ENCODE assay signal across 2 cellular contexts in the genomic region with DNA sequence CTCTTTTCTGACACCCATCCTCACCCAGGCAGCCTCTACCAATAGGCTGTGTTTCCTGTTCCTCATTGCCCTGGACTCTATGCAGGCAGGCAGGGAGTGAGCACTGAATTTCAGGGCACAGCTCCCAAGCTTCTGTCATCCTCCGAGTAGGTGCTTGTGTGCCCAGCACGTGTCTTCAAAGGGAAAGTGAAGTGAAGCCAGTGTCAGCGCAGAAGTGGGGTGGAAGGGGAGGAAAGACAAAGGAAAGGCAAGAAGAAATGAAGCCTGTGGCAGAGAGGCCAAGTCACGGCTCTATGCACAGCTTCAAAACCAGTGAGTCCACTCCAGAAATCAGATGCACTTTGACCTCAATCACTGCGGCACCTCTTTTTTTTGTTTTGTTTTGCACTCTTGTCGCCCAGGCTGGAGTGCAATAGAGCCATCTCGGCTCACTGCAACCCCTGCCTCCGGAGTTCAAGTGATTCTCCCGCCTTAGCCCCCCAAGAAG.
TF ChIP-seq lines count a peak whose summit lies in the region.

No MANE protein-coding gene starts in this region.

TF ChIP-seq in K562, 482 proteins besides CTCF, POLR2A, EP300 and RAD21:
- no peak for TF ChIP-seq NR2C1 (IDR thresholded peaks at IDR 0.05)
- 0 out of 2 replicates have a peak, but pooled peaks have one; percentile 9 for TF ChIP-seq NR2C1 (tag; IDR thresholded peaks at IDR 0.05)
- TF ChIP-seq KDM1A (IDR thresholded peaks at IDR 0.05), result peak in 1 of 2 experiments; percentile 53; a peak in 2 of 4 replicates
- TF ChIP-seq CBX8 (IDR thresholded peaks at IDR 0.05; ENCODE audit: borderline replicate concordance, extremely low read depth, low read depth, low read length, poor library complexity, severe bottlenecking), result no peak
- TF ChIP-seq ZNF609 (CRISPR knock-in tag; IDR thresholded peaks at IDR 0.05; ENCODE audit: borderline replicate concordance), result no peak
TF ChIP-seq in K562: peak in this region for 2.

TF ChIP-seq in HepG2, 621 proteins besides CTCF, POLR2A, EP300 and RAD21 (continues in another document):
- no peak for TF ChIP-seq KMT2A (CRISPR knock-in tag; IDR thresholded peaks at IDR 0.05)
- TF ChIP-seq ZNF446 (CRISPR knock-in tag; IDR thresholded peaks at IDR 0.05), result no peak
- TF ChIP-seq ZNF615 (CRISPR knock-in tag; IDR thresholded peaks at IDR 0.05; ENCODE audit: borderline replicate concordance), result no peak
- no peak for TF ChIP-seq DRAP1 (CRISPR knock-in tag; IDR thresholded peaks at IDR 0.05)
- peak; percentile 69; the same call in 1 of the 2 replicates for TF ChIP-seq ZNF441 (CRISPR knock-in tag; IDR thresholded peaks at IDR 0.05; ENCODE audit: borderline replicate concordance)
- TF ChIP-seq ZMYM3 (CRISPR knock-in tag; IDR thresholded peaks at IDR 0.05), result no peak; the same call in 1 of the 2 replicates
- no peak for TF ChIP-seq JUN (CRISPR knock-in tag; IDR thresholded peaks at IDR 0.05)
- TF ChIP-seq SRSF9 (IDR thresholded peaks at IDR 0.05; ENCODE audit: borderline replicate concordance, insufficient read depth, low read depth, low read length, poor library complexity, severe bottlenecking), result no peak
- TF ChIP-seq ZNF556 (CRISPR knock-in tag; IDR thresholded peaks at IDR 0.05; ENCODE audit: borderline replicate concordance), result no peak
- 0 out of 2 replicates have a peak, but pooled peaks have one; percentile 24 for TF ChIP-seq RFXAP (CRISPR knock-in tag; IDR thresholded peaks at IDR 0.05; ENCODE audit: borderline replicate concordance)
- no peak for TF ChIP-seq ZNF34 (CRISPR knock-in tag; IDR thresholded peaks at IDR 0.05; ENCODE audit: borderline replicate concordance)
- TF ChIP-seq NR2F2 (IDR thresholded peaks at IDR 0.05; ENCODE audit: borderline replicate concordance, low read depth), result 0 out of 2 replicates have a peak, but pooled peaks have one; percentile 50
- no peak for TF ChIP-seq SMAD1 (CRISPR knock-in tag; IDR thresholded peaks at IDR 0.05; ENCODE audit: borderline replicate concordance, low read depth)
- TF ChIP-seq ZNF235 (CRISPR knock-in tag; IDR thresholded peaks at IDR 0.05; ENCODE audit: borderline replicate concordance), result no peak
- no peak for TF ChIP-seq MEIS1 (CRISPR knock-in tag; IDR thresholded peaks at IDR 0.05; ENCODE audit: borderline replicate concordance)
- TF ChIP-seq PPARG (CRISPR knock-in tag; conservative IDR thresholded peaks at IDR 0.05), result peak; percentile 54; the same call in 1 of the 2 replicates
- TF ChIP-seq ZNF234 (CRISPR knock-in tag; conservative IDR thresholded peaks at IDR 0.05), result no peak
- peak; percentile 99 for TF ChIP-seq GFI1 (CRISPR knock-in tag; IDR thresholded peaks at IDR 0.05; ENCODE audit: borderline replicate concordance)
- no peak for TF ChIP-seq ZNF20 (CRISPR knock-in tag; IDR thresholded peaks at IDR 0.05)
- peak; percentile 62; the same call in 1 of the 2 replicates for TF ChIP-seq NR2C2 (CRISPR knock-in tag; IDR thresholded peaks at IDR 0.05; ENCODE audit: borderline replicate concordance)
- TF ChIP-seq ZNF563 (CRISPR knock-in tag; IDR thresholded peaks at IDR 0.05), result no peak
- TF ChIP-seq DZIP1 (CRISPR knock-in tag; IDR thresholded peaks at IDR 0.05), result 0 out of 2 replicates have a peak, but pooled peaks have one; percentile 38
- TF ChIP-seq ZBTB46 (CRISPR knock-in tag; IDR thresholded peaks at IDR 0.05; ENCODE audit: borderline replicate concordance), result no peak
- peak; percentile 66 for TF ChIP-seq NR2F6 (IDR thresholded peaks at IDR 0.05)
- TF ChIP-seq NR2F6 (CRISPR knock-in tag; IDR thresholded peaks at IDR 0.05), result peak; percentile 80
- TF ChIP-seq RFX1 (IDR thresholded peaks at IDR 0.05), result no peak
- TF ChIP-seq, protein P1, sequence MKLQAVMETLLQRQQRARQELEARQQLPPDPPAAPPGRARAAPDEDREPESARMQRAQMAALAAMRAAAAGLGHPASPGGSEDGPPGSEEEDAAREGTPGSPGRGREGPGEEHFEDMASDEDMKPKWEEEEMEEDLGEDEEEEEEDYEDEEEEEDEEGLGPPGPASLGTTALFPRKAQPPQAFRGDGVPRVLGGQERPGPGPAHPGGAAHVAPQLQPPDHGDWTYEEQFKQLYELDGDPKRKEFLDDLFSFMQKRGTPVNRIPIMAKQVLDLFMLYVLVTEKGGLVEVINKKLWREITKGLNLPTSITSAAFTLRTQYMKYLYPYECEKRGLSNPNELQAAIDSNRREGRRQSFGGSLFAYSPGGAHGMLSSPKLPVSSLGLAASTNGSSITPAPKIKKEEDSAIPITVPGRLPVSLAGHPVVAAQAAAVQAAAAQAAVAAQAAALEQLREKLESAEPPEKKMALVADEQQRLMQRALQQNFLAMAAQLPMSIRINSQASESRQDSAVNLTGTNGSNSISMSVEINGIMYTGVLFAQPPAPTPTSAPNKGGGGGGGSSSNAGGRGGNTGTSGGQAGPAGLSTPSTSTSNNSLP (IDR thresholded peaks at IDR 0.05; ENCODE audit: low read depth, low read length), result no peak
- no peak; the same call in 1 of the 2 replicates for TF ChIP-seq RARA (CRISPR knock-in tag; IDR thresholded peaks at IDR 0.05)
- TF ChIP-seq SNAPC5 (CRISPR knock-in tag; IDR thresholded peaks at IDR 0.05; ENCODE audit: borderline replicate concordance), result no peak
- no peak for TF ChIP-seq HNRNPH1 (optimal IDR thresholded peaks at IDR 0.05; ENCODE audit: low read depth, low read length)
- no peak for TF ChIP-seq ZNF567 (CRISPR knock-in tag; IDR thresholded peaks at IDR 0.05; ENCODE audit: borderline replicate concordance)
- no peak for TF ChIP-seq SMAD3 (CRISPR knock-in tag; IDR thresholded peaks at IDR 0.05)
- 0 out of 2 replicates have a peak, but pooled peaks have one; percentile 11 for TF ChIP-seq TCF7 (IDR thresholded peaks at IDR 0.05; ENCODE audit: low read depth)
- no peak for TF ChIP-seq AGO1 (IDR thresholded peaks at IDR 0.05; ENCODE audit: low read depth, low read length, poor library complexity, severe bottlenecking)
- no peak for TF ChIP-seq ATAD3A (CRISPR knock-in tag; IDR thresholded peaks at IDR 0.05)
- no peak for TF ChIP-seq SOX6 (IDR thresholded peaks at IDR 0.05)
- peak; percentile 37; the same call in 1 of the 2 replicates for TF ChIP-seq SOX6 (CRISPR knock-in tag; IDR thresholded peaks at IDR 0.05)
- no peak for TF ChIP-seq ZNF879 (CRISPR knock-in tag; IDR thresholded peaks at IDR 0.05)
- peak; percentile 79 for TF ChIP-seq PHF21A (CRISPR knock-in tag; IDR thresholded peaks at IDR 0.05)
- no peak for TF ChIP-seq RAD51 (IDR thresholded peaks at IDR 0.05; ENCODE audit: borderline replicate concordance)
- no peak for TF ChIP-seq REXO4 (CRISPR knock-in tag; IDR thresholded peaks at IDR 0.05; ENCODE audit: borderline replicate concordance)
- TF ChIP-seq HCFC1 (IDR thresholded peaks at IDR 0.05; ENCODE audit: low read depth, low read length), result no peak
- TF ChIP-seq ZBTB43 (CRISPR knock-in tag; conservative IDR thresholded peaks at IDR 0.05), result 0 out of 2 replicates have a peak, but pooled peaks have one; percentile 30
- TF ChIP-seq ZNF597 (CRISPR knock-in tag; IDR thresholded peaks at IDR 0.05), result no peak
- no peak for TF ChIP-seq SP2 (CRISPR knock-in tag; IDR thresholded peaks at IDR 0.05)
- 0 out of 2 replicates have a peak, but pooled peaks have one; percentile 61 for TF ChIP-seq ZNF160 (CRISPR knock-in tag; IDR thresholded peaks at IDR 0.05)
- TF ChIP-seq, protein P2, sequence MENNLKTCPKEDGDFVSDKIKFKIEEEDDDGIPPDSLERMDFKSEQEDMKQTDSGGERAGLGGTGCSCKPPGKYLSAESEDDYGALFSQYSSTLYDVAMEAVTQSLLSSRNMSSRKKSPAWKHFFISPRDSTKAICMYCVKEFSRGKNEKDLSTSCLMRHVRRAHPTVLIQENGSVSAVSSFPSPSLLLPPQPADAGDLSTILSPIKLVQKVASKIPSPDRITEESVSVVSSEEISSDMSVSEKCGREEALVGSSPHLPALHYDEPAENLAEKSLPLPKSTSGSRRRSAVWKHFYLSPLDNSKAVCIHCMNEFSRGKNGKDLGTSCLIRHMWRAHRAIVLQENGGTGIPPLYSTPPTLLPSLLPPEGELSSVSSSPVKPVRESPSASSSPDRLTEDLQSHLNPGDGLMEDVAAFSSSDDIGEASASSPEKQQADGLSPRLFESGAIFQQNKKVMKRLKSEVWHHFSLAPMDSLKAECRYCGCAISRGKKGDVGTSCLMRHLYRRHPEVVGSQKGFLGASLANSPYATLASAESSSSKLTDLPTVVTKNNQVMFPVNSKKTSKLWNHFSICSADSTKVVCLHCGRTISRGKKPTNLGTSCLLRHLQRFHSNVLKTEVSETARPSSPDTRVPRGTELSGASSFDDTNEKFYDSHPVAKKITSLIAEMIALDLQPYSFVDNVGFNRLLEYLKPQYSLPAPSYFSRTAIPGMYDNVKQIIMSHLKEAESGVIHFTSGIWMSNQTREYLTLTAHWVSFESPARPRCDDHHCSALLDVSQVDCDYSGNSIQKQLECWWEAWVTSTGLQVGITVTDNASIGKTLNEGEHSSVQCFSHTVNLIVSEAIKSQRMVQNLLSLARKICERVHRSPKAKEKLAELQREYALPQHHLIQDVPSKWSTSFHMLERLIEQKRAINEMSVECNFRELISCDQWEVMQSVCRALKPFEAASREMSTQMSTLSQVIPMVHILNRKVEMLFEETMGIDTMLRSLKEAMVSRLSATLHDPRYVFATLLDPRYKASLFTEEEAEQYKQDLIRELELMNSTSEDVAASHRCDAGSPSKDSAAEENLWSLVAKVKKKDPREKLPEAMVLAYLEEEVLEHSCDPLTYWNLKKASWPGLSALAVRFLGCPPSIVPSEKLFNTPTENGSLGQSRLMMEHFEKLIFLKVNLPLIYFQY (CRISPR knock-in tag; IDR thresholded peaks at IDR 0.05; ENCODE audit: borderline replicate concordance), result no peak
- TF ChIP-seq, protein P3, sequence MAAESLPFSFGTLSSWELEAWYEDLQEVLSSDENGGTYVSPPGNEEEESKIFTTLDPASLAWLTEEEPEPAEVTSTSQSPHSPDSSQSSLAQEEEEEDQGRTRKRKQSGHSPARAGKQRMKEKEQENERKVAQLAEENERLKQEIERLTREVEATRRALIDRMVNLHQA (CRISPR knock-in tag; IDR thresholded peaks at IDR 0.05), result no peak
- TF ChIP-seq ASH2L (IDR thresholded peaks at IDR 0.05; ENCODE audit: insufficient read length, low read depth, low read length), result no peak
- TF ChIP-seq YY1 (IDR thresholded peaks at IDR 0.05; ENCODE audit: insufficient read depth, insufficient replicate concordance, low read depth, low read length), result no peak
- no peak for TF ChIP-seq RNF2 (conservative IDR thresholded peaks at IDR 0.05; ENCODE audit: low read depth)
- no peak for TF ChIP-seq SOX13 (IDR thresholded peaks at IDR 0.05)
- peak in 1 of 2 experiments; percentile 15; a peak in 1 of 4 replicates for TF ChIP-seq SOX13 (CRISPR knock-in tag; conservative IDR thresholded peaks at IDR 0.05 in 1 of 2, IDR thresholded peaks at IDR 0.05 in 1 of 2)
